Comparison of ENCODE assay signal across 8 cellular contexts in genomic region chr1:226547754-226548191, GRCh38. TPM values are rescaled to one million over a fixed set of nuclear protein-coding genes. Genes with fewer than 3 reads are reported as not detected.
A peak's percentile ranks its signal among the peaks of the same experiment; 100 is the strongest.
DNase-seq lines count a peak whose midpoint lies in the region; ATAC-seq and TF ChIP-seq lines count a peak whose summit lies in the region.

No MANE protein-coding gene starts in this region.

- intact Hi-C loops in CD4-positive, alpha-beta T cell (cut with DNase I, micrococcal nuclease) = loop anchor here in 1 of 2 experiments (1.0 to 10.0 kb wide), 2 partner anchors 123 to 887 kb away; no protein-coding TSS in a partner anchor
- intact Hi-C loops in activated T-helper 1 cell treated with anti-CD3 and anti-CD28 coated beads, Interleukin-12 subunit alpha, Interleukin-12 subunit beta, Interleukin-2, Interleukin-4 antibody, amounts not matched to agents 30 ng/mL and 10 ng/mL and 1 ng/mL, durations not matched to agents 14 hours and 24 hours and 36 hours (cut with micrococcal nuclease) = loop anchor here (1.0 to 5.0 kb wide), 3 partner anchors 60 to 281 kb away; partner anchors contain the start of gene ITPKB

- peak; percentile 33 to 64 (median 51) for DNase-seq in CD4-positive, alpha-beta T cell
- DNase-seq in M059J (ENCODE audit: low read depth) (peak; percentile 89), RPMI8226 (peak; percentile 88), fibroblast of peridontal ligament (ENCODE audit: extremely low read depth) (peak; percentile 86), neuronal stem cell (ENCODE audit: low spot score) (peak; percentile 85), suprapubic skin (ENCODE audit: low spot score in 2 of 2) (peak; percentile 85 to 89)
- peak; percentile 11 for DNase-seq in activated T-helper 1 cell treated with anti-CD3 and anti-CD28 coated beads, Interleukin-12 subunit alpha, Interleukin-12 subunit beta, Interleukin-2, Interleukin-4 antibody, amounts not matched to agents 30 ng/mL and 10 ng/mL and 1 ng/mL, durations not matched to agents 14 hours and 24 hours and 36 hours (ENCODE audit: low spot score)

- H3K36me3 ChIP-seq in neuronal stem cell (replicated peaks in 1 of 2; ENCODE audit: control insufficient read depth in 2 of 2, insufficient read depth in 2 of 2, low read length in 2 of 2) = no peaks in the 10 kb centered on the region
- H3K36me3 ChIP-seq in suprapubic skin = no peaks in the 10 kb centered on the region

- H2BK12ac ChIP-seq in neuronal stem cell (ENCODE audit: low read length) = no peak overlapping the region

- peak overlapping the region; percentile 32 for H3K4me3 Mint-ChIP-seq in CD4-positive, alpha-beta T cell
- no peak overlapping the region for H3K4me3 Mint-ChIP-seq in activated T-helper 1 cell treated with anti-CD3 and anti-CD28 coated beads, Interleukin-12 subunit alpha, Interleukin-12 subunit beta, Interleukin-2, Interleukin-4 antibody, amounts not matched to agents 30 ng/mL and 10 ng/mL and 1 ng/mL, durations not matched to agents 14 hours and 24 hours and 36 hours

- no peak overlapping the region for H4K8ac ChIP-seq in neuronal stem cell (ENCODE audit: low read depth, low read length)

- H3K14ac ChIP-seq in neuronal stem cell (ENCODE audit: low read length) = no peak overlapping the region

- no peak overlapping the region for H2BK5ac ChIP-seq in neuronal stem cell (ENCODE audit: low read length)

- H3K4me2 ChIP-seq in neuronal stem cell (ENCODE audit: insufficient read depth, low read length, poor library complexity, severe bottlenecking) = peak overlapping the region; percentile 90

- no peak overlapping the region for H2AK5ac ChIP-seq in neuronal stem cell (ENCODE audit: low read depth, low read length)

- POLR2A ChIA-PET in CD4-positive, alpha-beta T cell (lab: Charles Lee) = interaction anchor here (1.0 to 1.5 kb wide), 2 partner anchors 123 to 140 kb away, joined by 4 read pairs; partner anchors contain the start of gene PARP1

- H3K9me3 Mint-ChIP-seq in CD4-positive, alpha-beta T cell = no peaks in the 10 kb centered on the region
- no peaks in the 10 kb centered on the region for H3K9me3 Mint-ChIP-seq in activated T-helper 1 cell treated with anti-CD3 and anti-CD28 coated beads, Interleukin-12 subunit alpha, Interleukin-12 subunit beta, Interleukin-2, Interleukin-4 antibody, amounts not matched to agents 30 ng/mL and 10 ng/mL and 1 ng/mL, durations not matched to agents 14 hours and 24 hours and 36 hours

- H3K4ac ChIP-seq in neuronal stem cell (ENCODE audit: low read length) = no peak overlapping the region

- CTCF ChIA-PET in CD4-positive, alpha-beta T cell (lab: Charles Lee) = interaction anchor here (0.7 to 1.3 kb wide), 6 partner anchors 22 to 314 kb away, joined by 3 to 7 read pairs (median 4); partner anchors contain the start of gene PARP1

- no peaks in the 10 kb centered on the region for H3K79me1 ChIP-seq in neuronal stem cell (ENCODE audit: low read depth, low read length)

- H3K27me3 Mint-ChIP-seq in CD4-positive, alpha-beta T cell = peaks cover 49% of the 10 kb centered on the region
- peaks cover 73% of the 10 kb centered on the region for H3K27me3 Mint-ChIP-seq in activated T-helper 1 cell treated with anti-CD3 and anti-CD28 coated beads, Interleukin-12 subunit alpha, Interleukin-12 subunit beta, Interleukin-2, Interleukin-4 antibody, amounts not matched to agents 30 ng/mL and 10 ng/mL and 1 ng/mL, durations not matched to agents 14 hours and 24 hours and 36 hours (ENCODE audit: insufficient read depth)

- no peak overlapping the region for H2BK15ac ChIP-seq in neuronal stem cell (ENCODE audit: low read length)

- no peak overlapping the region for H3K27ac ChIP-seq in CD4-positive, alpha-beta T cell (ENCODE audit: low read depth, low read length)
- no peak overlapping the region for H3K27ac ChIP-seq in neuronal stem cell (replicated peaks; ENCODE audit: low read length)
- H3K27ac ChIP-seq in suprapubic skin = no peak overlapping the region

- H3K23ac ChIP-seq in neuronal stem cell (ENCODE audit: low read depth, low read length, poor library complexity) = no peak overlapping the region

- TF ChIP-seq CTCF in CD4-positive, alpha-beta T cell (IDR thresholded peaks at IDR 0.05) = peak; percentile 85
- TF ChIP-seq CTCF in suprapubic skin (IDR thresholded peaks at IDR 0.05) = peak; percentile 85 to 88

- H3K27ac Mint-ChIP-seq in CD4-positive, alpha-beta T cell = no peak overlapping the region
- no peak overlapping the region for H3K27ac Mint-ChIP-seq in activated T-helper 1 cell treated with anti-CD3 and anti-CD28 coated beads, Interleukin-12 subunit alpha, Interleukin-12 subunit beta, Interleukin-2, Interleukin-4 antibody, amounts not matched to agents 30 ng/mL and 10 ng/mL and 1 ng/mL, durations not matched to agents 14 hours and 24 hours and 36 hours

- no peaks in the 10 kb centered on the region for H3K36me3 Mint-ChIP-seq in CD4-positive, alpha-beta T cell (ENCODE audit: low read depth)
- H3K36me3 Mint-ChIP-seq in activated T-helper 1 cell treated with anti-CD3 and anti-CD28 coated beads, Interleukin-12 subunit alpha, Interleukin-12 subunit beta, Interleukin-2, Interleukin-4 antibody, amounts not matched to agents 30 ng/mL and 10 ng/mL and 1 ng/mL, durations not matched to agents 14 hours and 24 hours and 36 hours (ENCODE audit: low read depth) = no peaks in the 10 kb centered on the region

- H3K4me3 ChIP-seq in neuronal stem cell (ENCODE audit: low read length in 2 of 2) (no peak overlapping the region), suprapubic skin (peak overlapping the region; percentile 58)

- H3K9ac ChIP-seq in neuronal stem cell (ENCODE audit: low read depth, low read length, poor library complexity) = no peak overlapping the region

- no peak for TF ChIP-seq EP300 in suprapubic skin (IDR thresholded peaks at IDR 0.05)

- H2BK120ac ChIP-seq in neuronal stem cell (ENCODE audit: low read depth, low read length) = no peak overlapping the region

- H3K4me1 ChIP-seq in neuronal stem cell (ENCODE audit: control insufficient read depth in 2 of 2, insufficient read depth in 1 of 2, low read depth in 1 of 2, low read length in 2 of 2) = peaks cover 6 to 9% of the 10 kb centered on the region in 2 donors
- peaks cover 35% of the 10 kb centered on the region for H3K4me1 ChIP-seq in suprapubic skin

- H4K91ac ChIP-seq in neuronal stem cell (ENCODE audit: low read depth, low read length, poor library complexity) = no peak overlapping the region

- TF ChIP-seq POLR2A in suprapubic skin (IDR thresholded peaks at IDR 0.05) = no peak

- H3K27me3 ChIP-seq in CD4-positive, alpha-beta T cell (ENCODE audit: control insufficient read depth, insufficient read depth, low read length) = peaks cover 35% of the 10 kb centered on the region
- H3K27me3 ChIP-seq in neuronal stem cell (ENCODE audit: control insufficient read depth in 3 of 3, insufficient read depth in 3 of 3, low read depth in 1 of 3, low read length in 3 of 3) = peaks cover 13 to 71% (median 31%) of the 10 kb centered on the region in 3 experiments
- H3K27me3 ChIP-seq in suprapubic skin = peaks cover 23% of the 10 kb centered on the region

- no CpG with 5 or more reads among the region's 16 CpGs for WGBS in neuronal stem cell (ENCODE audit: extremely low coverage in 2 of 2, insufficient read length in 2 of 2, insufficient replicate concordance in 1 of 2), 2 donors
- under 1% methylated on average over 16 of the region's 16 CpGs for WGBS in suprapubic skin

- no peak overlapping the region for H2AFZ ChIP-seq in neuronal stem cell (ENCODE audit: low read length)

- peak; percentile 66 for ATAC-seq in CD4-positive, alpha-beta T cell (ENCODE audit: poor library complexity)
- ATAC-seq in GM21360 (IDR thresholded peaks at IDR 0.05; ENCODE audit: unreplicated experiment) = peak; percentile 57

- no peak overlapping the region for H3K18ac ChIP-seq in neuronal stem cell (ENCODE audit: low read length)

- peaks cover 14% of the 10 kb centered on the region for H3K4me1 Mint-ChIP-seq in CD4-positive, alpha-beta T cell (ENCODE audit: low read depth)
- H3K4me1 Mint-ChIP-seq in activated T-helper 1 cell treated with anti-CD3 and anti-CD28 coated beads, Interleukin-12 subunit alpha, Interleukin-12 subunit beta, Interleukin-2, Interleukin-4 antibody, amounts not matched to agents 30 ng/mL and 10 ng/mL and 1 ng/mL, durations not matched to agents 14 hours and 24 hours and 36 hours (ENCODE audit: low read depth) = peaks cover 5% of the 10 kb centered on the region

- H3K9me3 ChIP-seq in CD4-positive, alpha-beta T cell (ENCODE audit: control insufficient read depth, low read length) = no peaks in the 10 kb centered on the region
- H3K9me3 ChIP-seq in neuronal stem cell (replicated peaks in 1 of 2; ENCODE audit: control insufficient read depth in 2 of 2, insufficient read depth in 1 of 2, low read depth in 1 of 2, low read length in 2 of 2) (no peaks in the 10 kb centered on the region), suprapubic skin (no peaks in the 10 kb centered on the region)

RNA-seq across cellular contexts. Expression of gene STUM, which starts 0.8 kb away (rescaled TPM):
- not detected for total RNA-seq in CD4-positive, alpha-beta T cell
- total RNA-seq in M059J (2014; rRNA removed; shearing (Covaris generic)) = not detected in 2 replicates
- total RNA-seq in activated T-helper 1 cell treated with anti-CD3 and anti-CD28 coated beads, Interleukin-12 subunit alpha, Interleukin-12 subunit beta, Interleukin-2, Interleukin-4 antibody, amounts not matched to agents 30 ng/mL and 10 ng/mL and 1 ng/mL, durations not matched to agents 14 hours and 24 hours and 36 hours = not detected in 2 replicates
- 0.25 TPM for polyA plus RNA-seq in neuronal stem cell (2013, experiment 1 of 2)
- polyA plus RNA-seq in neuronal stem cell (2013, experiment 2 of 2) = 0.28 TPM
- 1 to 10 TPM; 1.6 to 5.9 (median 2.0) TPM for total RNA-seq in suprapubic skin

Comparison
In these comparisons a context has a peak if more than half of its experiments do, and no peak if none do; other contexts are left out.
1. DNase-seq: peak in every context shown above with its lines; median percentile 89 in M059J; 88 in RPMI8226; 87 in suprapubic skin; 86 in fibroblast of peridontal ligament; 85 in neuronal stem cell; 51 in CD4-positive, alpha-beta T cell; 11 in activated T-helper 1 cell treated with anti-CD3 and anti-CD28 coated beads, Interleukin-12 subunit alpha, Interleukin-12 subunit beta, Interleukin-2, Interleukin-4 antibody, amounts not matched to agents 30 ng/mL and 10 ng/mL and 1 ng/mL, durations not matched to agents 14 hours and 24 hours and 36 hours.